In genomic region chr14:22478670-22479069, GRCh38 we compare ENCODE assay signal across 10 cellular contexts.
A peak's percentile ranks its signal among the peaks of the same experiment; 100 is the strongest.
DNase-seq lines count a peak whose midpoint lies in the region; ATAC-seq and TF ChIP-seq lines count a peak whose summit lies in the region.
"Had no signal": no experiment of that assay in that cellular context is flagged by ENCODE, and none has a peak within 500 bp of the region (broad histone marks: within the 10 kb centered on the region; RNA-seq: fewer than 3 reads in every experiment).

No MANE protein-coding gene starts in this region.

- peaks cover 62% of the 10 kb centered on the region for H3K79me2 ChIP-seq in DOHH2 (ENCODE audit: control insufficient read depth, low read length)

- H3K36me3 ChIP-seq in BLaER1, result no peaks in the 10 kb centered on the region
- H3K36me3 ChIP-seq in DOHH2 (ENCODE audit: control insufficient read depth, low read length), result no peaks in the 10 kb centered on the region; the same call in 1 of the 2 replicates

- H3K27me3 ChIP-seq in BLaER1 (no peaks in the 10 kb centered on the region), DOHH2 (ENCODE audit: control insufficient read depth, low read length) (no peaks in the 10 kb centered on the region)

- peak overlapping the region; percentile 92 for H3K27ac ChIP-seq in BLaER1
- H3K27ac ChIP-seq in DOHH2 (ENCODE audit: low read depth, low read length), result peak overlapping the region; percentile 92

- H3K9ac ChIP-seq in BLaER1, result peak overlapping the region; percentile 92

- H3K9me3 Mint-ChIP-seq in T-cell, result no peaks in the 10 kb centered on the region

- peak overlapping the region; percentile 66 to 77 (median 75) for H3K4me3 Mint-ChIP-seq in T-cell

- H3K4me1 Mint-ChIP-seq in T-cell, result peaks cover 0 to 36% (median 0%) of the 10 kb centered on the region in 3 donors

- peak overlapping the region; percentile 69 to 83 for H3K27ac Mint-ChIP-seq in T-cell

- H3K9me3 ChIP-seq in BLaER1 (no peaks in the 10 kb centered on the region), DOHH2 (ENCODE audit: control insufficient read depth, insufficient read depth, low read length) (no peaks in the 10 kb centered on the region)

- TF ChIP-seq CTCF in DOHH2 (IDR thresholded peaks at IDR 0.05; ENCODE audit: low read depth, low read length, poor library complexity, severe bottlenecking), result no peak

- DNase-seq in T-cell (no peak), left colon (no peak), SKM-1 (lab: John Stamatoyannopoulos, UW; ENCODE audit: unreplicated experiment) (no peak), hepatic stellate cell (ENCODE audit: low spot score) (no peak), SW480 (ENCODE audit: low spot score) (no peak)
- no peak for DNase-seq in stimulated activated CD8-positive, alpha-beta memory T cell treated with anti-CD3 and anti-CD28 coated beads, Interleukin-4, amount 100 ng/mL, for 48 hours
- DNase-seq: DMS53, IMR-90 had no signal

- H3K4me2 ChIP-seq in BLaER1 (peak overlapping the region; percentile 79), DOHH2 (ENCODE audit: low read length) (peak overlapping the region; percentile 69)

- no peaks in the 10 kb centered on the region for H3K27me3 Mint-ChIP-seq in T-cell

- no peaks in the 10 kb centered on the region for H3K9me2 ChIP-seq in DOHH2 (replicated peaks; ENCODE audit: control insufficient read depth, low read length)

- H3K4me1 ChIP-seq in BLaER1, result peaks cover 37% of the 10 kb centered on the region
- peaks cover 100% of the 10 kb centered on the region for H3K4me1 ChIP-seq in DOHH2 (ENCODE audit: control insufficient read depth, low read length)

- ATAC-seq in T-cell (replicated peaks in 1 of 4), result no peak
- ATAC-seq in left colon, result peak; percentile 20

- peaks cover 51% of the 10 kb centered on the region for H3F3A ChIP-seq in DOHH2 (ENCODE audit: control insufficient read depth, insufficient read depth)

- peak overlapping the region; percentile 71 for H3K4me3 ChIP-seq in BLaER1
- peak overlapping the region; percentile 69 for H3K4me3 ChIP-seq in DOHH2 (ENCODE audit: low read length)

- CTCF ChIA-PET in T-cell (lab: Charles Lee), result interaction anchor here in 1 of 2 donors (0.8 kb wide), 1 partner anchor 92 kb away, joined by 3 read pairs; no protein-coding TSS in a partner anchor

- POLR2A ChIA-PET in T-cell (lab: Charles Lee), result no interaction called here

- no peaks in the 10 kb centered on the region; the same call in 1 of the 2 replicates for H4K20me1 ChIP-seq in BLaER1
- H4K20me1 ChIP-seq in DOHH2 (ENCODE audit: control insufficient read depth, insufficient read depth, low read depth, low read length), result no peaks in the 10 kb centered on the region

- intact Hi-C loops in left colon (cut with DNase I, micrococcal nuclease), result no loop called here

- H3K36me3 Mint-ChIP-seq in T-cell, result no peaks in the 10 kb centered on the region
